In the genomic region with DNA sequence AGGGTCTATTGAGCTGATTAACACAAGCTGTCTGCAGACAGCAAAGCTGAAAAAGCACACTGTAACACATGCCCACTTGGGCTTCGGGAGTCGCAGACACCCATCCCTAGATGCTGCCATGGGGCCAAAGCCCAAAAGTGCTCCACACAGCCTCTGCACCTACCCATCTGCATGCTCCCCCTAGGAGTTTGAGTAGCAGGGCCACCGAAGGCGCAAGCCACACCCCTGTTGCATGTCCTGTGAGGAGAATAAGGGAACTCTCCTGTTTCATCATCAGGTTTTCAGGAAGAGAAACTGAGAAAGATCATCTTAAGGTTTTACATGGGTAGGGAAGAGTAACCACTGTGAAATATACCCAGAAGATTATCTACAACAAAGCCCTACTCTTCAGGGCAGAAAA, we compare ENCODE assay signal across 1 cellular context.
TF ChIP-seq lines count a peak whose summit lies in the region.

No MANE protein-coding gene starts in this region.

TF ChIP-seq in HepG2, 621 proteins besides CTCF, POLR2A, EP300 and RAD21:
- TF ChIP-seq, protein P1, sequence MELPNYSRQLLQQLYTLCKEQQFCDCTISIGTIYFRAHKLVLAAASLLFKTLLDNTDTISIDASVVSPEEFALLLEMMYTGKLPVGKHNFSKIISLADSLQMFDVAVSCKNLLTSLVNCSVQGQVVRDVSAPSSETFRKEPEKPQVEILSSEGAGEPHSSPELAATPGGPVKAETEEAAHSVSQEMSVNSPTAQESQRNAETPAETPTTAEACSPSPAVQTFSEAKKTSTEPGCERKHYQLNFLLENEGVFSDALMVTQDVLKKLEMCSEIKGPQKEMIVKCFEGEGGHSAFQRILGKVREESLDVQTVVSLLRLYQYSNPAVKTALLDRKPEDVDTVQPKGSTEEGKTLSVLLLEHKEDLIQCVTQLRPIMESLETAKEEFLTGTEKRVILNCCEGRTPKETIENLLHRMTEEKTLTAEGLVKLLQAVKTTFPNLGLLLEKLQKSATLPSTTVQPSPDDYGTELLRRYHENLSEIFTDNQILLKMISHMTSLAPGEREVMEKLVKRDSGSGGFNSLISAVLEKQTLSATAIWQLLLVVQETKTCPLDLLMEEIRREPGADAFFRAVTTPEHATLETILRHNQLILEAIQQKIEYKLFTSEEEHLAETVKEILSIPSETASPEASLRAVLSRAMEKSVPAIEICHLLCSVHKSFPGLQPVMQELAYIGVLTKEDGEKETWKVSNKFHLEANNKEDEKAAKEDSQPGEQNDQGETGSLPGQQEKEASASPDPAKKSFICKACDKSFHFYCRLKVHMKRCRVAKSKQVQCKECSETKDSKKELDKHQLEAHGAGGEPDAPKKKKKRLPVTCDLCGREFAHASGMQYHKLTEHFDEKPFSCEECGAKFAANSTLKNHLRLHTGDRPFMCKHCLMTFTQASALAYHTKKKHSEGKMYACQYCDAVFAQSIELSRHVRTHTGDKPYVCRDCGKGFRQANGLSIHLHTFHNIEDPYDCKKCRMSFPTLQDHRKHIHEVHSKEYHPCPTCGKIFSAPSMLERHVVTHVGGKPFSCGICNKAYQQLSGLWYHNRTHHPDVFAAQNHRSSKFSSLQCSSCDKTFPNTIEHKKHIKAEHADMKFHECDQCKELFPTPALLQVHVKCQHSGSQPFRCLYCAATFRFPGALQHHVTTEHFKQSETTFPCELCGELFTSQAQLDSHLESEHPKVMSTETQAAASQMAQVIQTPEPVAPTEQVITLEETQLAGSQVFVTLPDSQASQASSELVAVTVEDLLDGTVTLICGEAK (IDR thresholded peaks at IDR 0.05), result no peak
- TF ChIP-seq, protein P1 (CRISPR knock-in tag; IDR thresholded peaks at IDR 0.05), result no peak
